Comparison of ENCODE assay signal across 8 cellular contexts in the genomic region with DNA sequence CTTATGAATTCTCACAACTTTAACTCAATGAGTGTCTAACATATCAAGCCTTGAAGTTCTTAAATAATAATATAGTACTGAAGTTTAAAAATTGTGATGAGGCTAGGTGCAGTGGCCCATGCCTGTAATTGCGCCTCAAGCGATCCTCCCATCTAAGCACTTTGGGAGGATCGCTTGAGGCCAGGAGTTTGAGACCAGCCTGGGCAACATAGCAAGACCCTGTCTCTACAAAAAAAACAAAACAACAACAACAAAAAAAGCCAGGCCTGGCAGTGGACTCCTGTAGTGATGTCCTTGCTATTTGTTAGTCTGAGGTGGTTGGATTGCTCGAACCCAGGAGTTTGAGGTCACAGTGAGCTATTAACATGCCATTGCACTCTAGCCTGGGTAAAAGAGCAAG.
"Had no signal": no experiment of that assay in that cellular context is flagged by ENCODE, and none has a peak within 500 bp of the region (broad histone marks: within the 10 kb centered on the region; RNA-seq: fewer than 3 reads in every experiment).

No MANE protein-coding gene starts in this region.

- DNase-seq: GDM1, GF-D8 had no signal

- ATAC-seq: GM12878 had no signal

- H3K4me3 ChIP-seq: GM12878 had no signal

- FAIRE-seq: G401.6, GM12878, GM12891, GM12892, GM18507, GM19239 had no signal
